In genomic region chr19:3365447-3366103, GRCh38 we compare ENCODE assay signal across 8 cellular contexts. TPM values are rescaled to one million over a fixed set of nuclear protein-coding genes. Genes with fewer than 3 reads are reported as not detected.
DNase-seq lines count a peak whose midpoint lies in the region; ATAC-seq and TF ChIP-seq lines count a peak whose summit lies in the region.

No MANE protein-coding gene starts in this region.

- H3K4me3 ChIP-seq in adrenal gland (peak overlapping the region in 2 of 4 donors; percentile 72 to 90), smooth muscle cell (peak overlapping the region; percentile 75)

- ATAC-seq in GM18505 (IDR thresholded peaks at IDR 0.05; ENCODE audit: unreplicated experiment) (no peak), HG03135 (IDR thresholded peaks at IDR 0.05; ENCODE audit: unreplicated experiment) (no peak), GM21447 (IDR thresholded peaks at IDR 0.05; ENCODE audit: unreplicated experiment) (no peak)

- H3K9me3 ChIP-seq in adrenal gland (replicated peaks in 1 of 3) (no peaks in the 10 kb centered on the region), smooth muscle cell (replicated peaks; ENCODE audit: low read depth) (no peaks in the 10 kb centered on the region)

- DNase-seq in ELR (ENCODE audit: low read depth) (peak; percentile 79), MV-4-11 (lab: John Stamatoyannopoulos, UW) (peak; percentile 72), adrenal gland (peak; percentile 66 to 88 (median 78)), hypothalamus (lab: John Stamatoyannopoulos, UW) (peak in 31 of 51 donors; percentile 22 to 87 (median 61)), smooth muscle cell (lab: John Stamatoyannopoulos, UW; ENCODE audit: unreplicated experiment) (no peak)

- no peak for TF ChIP-seq POLR2A in adrenal gland (IDR thresholded peaks at IDR 0.05)
- no peak for TF ChIP-seq POLR2A in GM18505 (IDR thresholded peaks at IDR 0.05; ENCODE audit: borderline replicate concordance, extremely low read depth, insufficient read depth, insufficient read length)

- no peaks in the 10 kb centered on the region for H3K36me3 ChIP-seq in adrenal gland (replicated peaks in 1 of 2)
- H3K36me3 ChIP-seq in smooth muscle cell (ENCODE audit: low read depth): no peaks in the 10 kb centered on the region

- peaks cover 17% of the 10 kb centered on the region for H3F3A ChIP-seq in smooth muscle cell (ENCODE audit: low read depth)

- H3K4me1 ChIP-seq in adrenal gland (replicated peaks in 1 of 2) (peaks cover 45 to 56% of the 10 kb centered on the region in 2 donors), smooth muscle cell (ENCODE audit: low read depth) (peaks cover 15% of the 10 kb centered on the region)

- H3K27me3 ChIP-seq in adrenal gland (no peaks in the 10 kb centered on the region), smooth muscle cell (ENCODE audit: low read depth) (peaks cover 50% of the 10 kb centered on the region)

- H3K27ac ChIP-seq in adrenal gland (peak overlapping the region; percentile 72 to 100 (median 98)), smooth muscle cell (ENCODE audit: low read depth) (no peak overlapping the region)

- H4K20me1 ChIP-seq in smooth muscle cell (ENCODE audit: low read depth): peaks cover 52% of the 10 kb centered on the region

- 7 to 36% (median 8%) methylated on average over 2 to 17 of the region's 17 CpGs for WGBS in adrenal gland, 4 donors
- WGBS in smooth muscle cell (ENCODE audit: low lambda C conversion rate): 18% methylated on average over 8 of the region's 17 CpGs

- peak overlapping the region; percentile 55 for H3K9ac ChIP-seq in smooth muscle cell (ENCODE audit: low read depth)

- H3K4me2 ChIP-seq in smooth muscle cell: peak overlapping the region; percentile 98

- no peak overlapping the region for H2AFZ ChIP-seq in smooth muscle cell (ENCODE audit: low read depth)

- intact Hi-C loops in adrenal gland (cut with DNase I): loop anchor here in 1 of 2 donors (5.0 kb wide), 1 partner anchor 37 kb away; no protein-coding TSS in a partner anchor

- no peak for TF ChIP-seq CTCF in adrenal gland (IDR thresholded peaks at IDR 0.05)
- no peak for TF ChIP-seq CTCF in smooth muscle cell (IDR thresholded peaks at IDR 0.05; ENCODE audit: borderline replicate concordance, insufficient read depth, poor library complexity, severe bottlenecking)

- peaks cover 7% of the 10 kb centered on the region for H3K79me2 ChIP-seq in smooth muscle cell (ENCODE audit: low read depth)

RNA-seq across cellular contexts. Expression of gene NFIC, which starts 0.8 kb away (rescaled TPM):
- total RNA-seq in adrenal gland: 100 to 1,000 TPM; 124 to 329 (median 236) TPM
- 100 to 1,000 TPM in 1 of 3 donors, 10 to 100 TPM in 2; 34.9 to 154 (median 69.2) TPM for polyA plus RNA-seq in adrenal gland
- 7.9 and 8.6 TPM in 2 replicates for total RNA-seq in smooth muscle cell
- polyA plus RNA-seq in smooth muscle cell: 33.2 and 36.2 TPM in 2 replicates

Comparison
In these comparisons a context has a peak if more than half of its experiments do, and no peak if none do; other contexts are left out.
1. RNA of gene NFIC, which starts 0.8 kb away (total RNA-seq): 124 to 329 TPM in adrenal gland; 7.9 to 8.6 TPM in smooth muscle cell; every median in the first group is over 10 times any median in the second.